ENCODE assay signal across 37 cellular contexts in the genomic region with DNA sequence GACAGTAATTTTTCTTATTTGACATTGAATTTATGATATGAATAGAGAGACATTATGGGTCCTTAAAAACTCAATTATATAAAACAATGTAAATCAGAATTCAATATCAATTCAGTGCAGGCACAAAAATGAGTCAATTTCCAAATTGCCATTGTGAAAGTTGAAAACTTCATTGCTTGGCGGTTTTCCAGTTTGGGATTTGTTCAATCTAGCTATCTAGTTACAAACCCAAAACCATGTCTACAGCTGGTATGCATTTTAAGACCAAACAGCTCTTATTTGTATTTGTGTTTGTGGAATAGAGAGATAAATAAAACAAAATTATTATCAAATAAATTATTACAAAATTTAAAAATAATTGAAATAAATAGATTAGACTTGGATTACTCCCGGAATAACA.
"Had no signal": no experiment of that assay in that cellular context is flagged by ENCODE, and none has a peak within 500 bp of the region (broad histone marks: within the 10 kb centered on the region; RNA-seq: fewer than 3 reads in every experiment).

No MANE protein-coding gene starts in this region.

- ATAC-seq: activated naive CD4-positive, alpha-beta T cell treated with anti-CD3 and anti-CD28 coated beads, Interleukin-2, amount 50 U/mL, for 72 hours; activated T-cell treated with anti-CD3 and anti-CD28 coated beads, Interleukin-2, amount 50 U/mL, for 4 hours; PC-3; Right ventricle myocardium inferior had no signal

- H3K36me3 ChIP-seq: ascending aorta, Peyer's patch had no signal

- DNase-seq: activated B cell treated with CpG ODN at 0.5 μM for 24 hours; activated CD4-positive, alpha-beta memory T cell treated with anti-CD3 and anti-CD28 coated beads for 36 hours; activated CD4-positive, alpha-beta T cell treated with anti-CD3 and anti-CD28 coated beads for 4 hours; activated CD4-positive, alpha-beta T cell treated with anti-CD3 and anti-CD28 coated beads, Interleukin-2, amount 50 U/mL, for 1 hour; activated CD4-positive, CD25-positive, alpha-beta regulatory T cell treated with anti-CD3 and anti-CD28 coated beads, Interleukin-2, amount 50 U/mL, for 72 hours; activated CD8-positive, alpha-beta memory T cell treated with anti-CD3 and anti-CD28 coated beads, Interleukin-2, amount 50 U/mL, for 4 hours; activated gamma-delta T cell treated with Interleukin-2 at 50 U/mL for 16 hours; activated naive CD4-positive, alpha-beta T cell treated with anti-CD3 and anti-CD28 coated beads for 36 hours; activated T-cell treated with anti-CD3 and anti-CD28 coated beads for 4 hours; activated T-cell treated with anti-CD3 and anti-CD28 coated beads, Interleukin-2, amount 50 U/mL, for 4 hours; amygdala; central memory CD4-positive, alpha-beta T cell; Kasumi-1; KG1; NCI-H1092 treated with DMSO at 0.1 percent for 48 hours; NCI-H1417; NCI-H146; NCI-H187; NCI-H2029 treated with DMSO at 0.1 percent for 48 hours; NCI-H2107; NCI-H2171; NCI-H510A; NCI-H526; NCI-H748 treated with DMSO at 0.1 percent for 48 hours; NK-92 treated with Interleukin-12 subunit alpha and Interleukin-12 subunit beta, amount 100 ng/mL, for 24 hours; PC-3; Peyer's patch; SIG-M5; SW 1271; T-helper 1 cell; T-helper 2 cell; T-helper 9 cell had no signal

- H3K9me3 ChIP-seq: ascending aorta, Peyer's patch had no signal

- H3K27ac ChIP-seq: ascending aorta, Peyer's patch, RWPE1, VCaP had no signal

- H3K27me3 ChIP-seq: ascending aorta, Peyer's patch had no signal

- H3K4me3 ChIP-seq: ascending aorta, Peyer's patch had no signal

- H3K4me1 ChIP-seq: ascending aorta, Peyer's patch had no signal
